In genomic region chr18:54323970-54324369, GRCh38 we compare ENCODE assay signal across 3 cellular contexts.
A peak's percentile ranks its signal among the peaks of the same experiment; 100 is the strongest.
TF ChIP-seq lines count a peak whose summit lies in the region.

No MANE protein-coding gene starts in this region.

TF ChIP-seq in SK-N-SH treated with all-trans-retinoic acid at 6 μM for 48 hours, 23 proteins besides CTCF, POLR2A, EP300 and RAD21:
- TF ChIP-seq ISL1 (CRISPR knock-in tag; IDR thresholded peaks at IDR 0.05): peak; percentile 18; the same call in 1 of the 2 replicates
- TF ChIP-seq, protein P1, sequence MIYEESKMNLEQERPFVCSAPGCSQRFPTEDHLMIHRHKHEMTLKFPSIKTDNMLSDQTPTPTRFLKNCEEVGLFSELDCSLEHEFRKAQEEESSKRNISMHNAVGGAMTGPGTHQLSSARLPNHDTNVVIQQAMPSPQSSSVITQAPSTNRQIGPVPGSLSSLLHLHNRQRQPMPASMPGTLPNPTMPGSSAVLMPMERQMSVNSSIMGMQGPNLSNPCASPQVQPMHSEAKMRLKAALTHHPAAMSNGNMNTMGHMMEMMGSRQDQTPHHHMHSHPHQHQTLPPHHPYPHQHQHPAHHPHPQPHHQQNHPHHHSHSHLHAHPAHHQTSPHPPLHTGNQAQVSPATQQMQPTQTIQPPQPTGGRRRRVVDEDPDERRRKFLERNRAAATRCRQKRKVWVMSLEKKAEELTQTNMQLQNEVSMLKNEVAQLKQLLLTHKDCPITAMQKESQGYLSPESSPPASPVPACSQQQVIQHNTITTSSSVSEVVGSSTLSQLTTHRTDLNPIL (CRISPR knock-in tag; IDR thresholded peaks at IDR 0.05; ENCODE audit: low read depth): no peak

TF ChIP-seq in SK-N-SH, 30 proteins besides CTCF, POLR2A, EP300 and RAD21:
- no peak for TF ChIP-seq RXRA (IDR thresholded peaks at IDR 0.05; ENCODE audit: borderline replicate concordance, low read depth)
- no peak for TF ChIP-seq POLR2AphosphoS5 (IDR thresholded peaks at IDR 0.05; ENCODE audit: low read depth, low read length)
- TF ChIP-seq MEF2A (IDR thresholded peaks at IDR 0.05; ENCODE audit: borderline replicate concordance, low read depth): no peak
- TF ChIP-seq RFX5 (IDR thresholded peaks at IDR 0.05; ENCODE audit: low read length): no peak
- no peak for TF ChIP-seq NFIC (IDR thresholded peaks at IDR 0.05; ENCODE audit: borderline replicate concordance)
- TF ChIP-seq, protein P2, sequence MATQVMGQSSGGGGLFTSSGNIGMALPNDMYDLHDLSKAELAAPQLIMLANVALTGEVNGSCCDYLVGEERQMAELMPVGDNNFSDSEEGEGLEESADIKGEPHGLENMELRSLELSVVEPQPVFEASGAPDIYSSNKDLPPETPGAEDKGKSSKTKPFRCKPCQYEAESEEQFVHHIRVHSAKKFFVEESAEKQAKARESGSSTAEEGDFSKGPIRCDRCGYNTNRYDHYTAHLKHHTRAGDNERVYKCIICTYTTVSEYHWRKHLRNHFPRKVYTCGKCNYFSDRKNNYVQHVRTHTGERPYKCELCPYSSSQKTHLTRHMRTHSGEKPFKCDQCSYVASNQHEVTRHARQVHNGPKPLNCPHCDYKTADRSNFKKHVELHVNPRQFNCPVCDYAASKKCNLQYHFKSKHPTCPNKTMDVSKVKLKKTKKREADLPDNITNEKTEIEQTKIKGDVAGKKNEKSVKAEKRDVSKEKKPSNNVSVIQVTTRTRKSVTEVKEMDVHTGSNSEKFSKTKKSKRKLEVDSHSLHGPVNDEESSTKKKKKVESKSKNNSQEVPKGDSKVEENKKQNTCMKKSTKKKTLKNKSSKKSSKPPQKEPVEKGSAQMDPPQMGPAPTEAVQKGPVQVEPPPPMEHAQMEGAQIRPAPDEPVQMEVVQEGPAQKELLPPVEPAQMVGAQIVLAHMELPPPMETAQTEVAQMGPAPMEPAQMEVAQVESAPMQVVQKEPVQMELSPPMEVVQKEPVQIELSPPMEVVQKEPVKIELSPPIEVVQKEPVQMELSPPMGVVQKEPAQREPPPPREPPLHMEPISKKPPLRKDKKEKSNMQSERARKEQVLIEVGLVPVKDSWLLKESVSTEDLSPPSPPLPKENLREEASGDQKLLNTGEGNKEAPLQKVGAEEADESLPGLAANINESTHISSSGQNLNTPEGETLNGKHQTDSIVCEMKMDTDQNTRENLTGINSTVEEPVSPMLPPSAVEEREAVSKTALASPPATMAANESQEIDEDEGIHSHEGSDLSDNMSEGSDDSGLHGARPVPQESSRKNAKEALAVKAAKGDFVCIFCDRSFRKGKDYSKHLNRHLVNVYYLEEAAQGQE (IDR thresholded peaks at IDR 0.05; ENCODE audit: low read depth, low read length): no peak
- no peak for TF ChIP-seq TEAD4 (IDR thresholded peaks at IDR 0.05; ENCODE audit: borderline replicate concordance, insufficient read depth)
- no peak for TF ChIP-seq FOXJ3 (CRISPR knock-in tag; IDR thresholded peaks at IDR 0.05)

TF ChIP-seq in endothelial cell of umbilical vein, 7 proteins besides CTCF, POLR2A, EP300 and RAD21:
- TF ChIP-seq JUN (IDR thresholded peaks at IDR 0.05; ENCODE audit: borderline replicate concordance, insufficient read depth, insufficient read length, low read depth) (peak; percentile 31), MYC (IDR thresholded peaks at IDR 0.05; ENCODE audit: low read depth, low read length) (no peak)
